ENCODE assay signal across 29 cellular contexts in genomic region chr9:130354378-130354777, GRCh38.
DNase-seq lines count a peak whose midpoint lies in the region; ATAC-seq, FAIRE-seq and TF ChIP-seq lines count a peak whose summit lies in the region.
"Had no signal": no experiment of that assay in that cellular context is flagged by ENCODE, and none has a peak within 500 bp of the region (broad histone marks: within the 10 kb centered on the region; RNA-seq: fewer than 3 reads in every experiment).

No MANE protein-coding gene starts in this region.

- ATAC-seq in T-helper 17 cell (no peak), GM21786 (IDR thresholded peaks at IDR 0.05; ENCODE audit: unreplicated experiment) (no peak)
- no peak for ATAC-seq in stimulated activated memory B cell treated with anti-CD40 and anti-IgM and Interleukin-4, amounts not matched to agents 10 μg/mL and 1 μg/mL and 100 μg/mL, for 72 hours
- ATAC-seq: GM12878 had no signal

- H3K14ac ChIP-seq in neuronal stem cell (ENCODE audit: low read length): peak overlapping the region; percentile 71

- H3K27ac ChIP-seq in esophagus squamous epithelium: peak overlapping the region in 3 of 4 donors; percentile 5 to 34 (median 6)
- no peak overlapping the region for H3K27ac ChIP-seq in neuronal stem cell (replicated peaks; ENCODE audit: low read length)
- H3K27ac ChIP-seq: BLaER1 had no signal

- WGBS in esophagus squamous epithelium, 2 donors: 80 to 100% methylated on average over 1 to 3 of the region's 13 CpGs
- WGBS in neuronal stem cell (ENCODE audit: extremely low coverage in 2 of 2, insufficient read length in 2 of 2, insufficient replicate concordance in 1 of 2), 2 donors: no CpG with 5 or more reads among the region's 13 CpGs

- peak overlapping the region; percentile 65 for H3K23ac ChIP-seq in neuronal stem cell (ENCODE audit: low read depth, low read length, poor library complexity)

- no peak overlapping the region for H3K27ac Mint-ChIP-seq in T-helper 17 cell
- peak overlapping the region; percentile 80 for H3K27ac Mint-ChIP-seq in stimulated activated memory B cell treated with anti-CD40 and anti-IgM and Interleukin-4, amounts not matched to agents 10 μg/mL and 1 μg/mL and 100 μg/mL, for 72 hours
- H3K27ac Mint-ChIP-seq: CD14-positive monocyte; CD4-positive, alpha-beta memory T cell; CD4-positive, CD25-positive, alpha-beta regulatory T cell; CD8-positive, alpha-beta memory T cell had no signal

- H2BK12ac ChIP-seq in neuronal stem cell (ENCODE audit: low read length): no peak overlapping the region

- H3K27me3 Mint-ChIP-seq in T-helper 17 cell: peaks cover 6% of the 10 kb centered on the region
- no peaks in the 10 kb centered on the region for H3K27me3 Mint-ChIP-seq in stimulated activated memory B cell treated with anti-CD40 and anti-IgM and Interleukin-4, amounts not matched to agents 10 μg/mL and 1 μg/mL and 100 μg/mL, for 72 hours
- H3K27me3 Mint-ChIP-seq: CD4-positive, alpha-beta memory T cell; CD4-positive, CD25-positive, alpha-beta regulatory T cell had no signal

- no peak overlapping the region for H2AFZ ChIP-seq in neuronal stem cell (ENCODE audit: low read length)

- H3K18ac ChIP-seq in neuronal stem cell (ENCODE audit: low read length): peak overlapping the region; percentile 19

- peaks cover 8% of the 10 kb centered on the region for H3K9me3 Mint-ChIP-seq in stimulated activated memory B cell treated with anti-CD40 and anti-IgM and Interleukin-4, amounts not matched to agents 10 μg/mL and 1 μg/mL and 100 μg/mL, for 72 hours
- H3K9me3 Mint-ChIP-seq: CD4-positive, alpha-beta memory T cell; CD4-positive, CD25-positive, alpha-beta regulatory T cell had no signal

- no peaks in the 10 kb centered on the region for H3K36me3 Mint-ChIP-seq in T-helper 17 cell (ENCODE audit: low read depth)
- H3K36me3 Mint-ChIP-seq in stimulated activated memory B cell treated with anti-CD40 and anti-IgM and Interleukin-4, amounts not matched to agents 10 μg/mL and 1 μg/mL and 100 μg/mL, for 72 hours: no peaks in the 10 kb centered on the region
- H3K36me3 Mint-ChIP-seq: CD14-positive monocyte; CD4-positive, alpha-beta memory T cell; CD4-positive, CD25-positive, alpha-beta regulatory T cell; CD8-positive, alpha-beta memory T cell had no signal

- no peak overlapping the region for H2BK15ac ChIP-seq in neuronal stem cell (ENCODE audit: low read length)

- H3K4me3 Mint-ChIP-seq in T-helper 17 cell: peak overlapping the region; percentile 45
- H3K4me3 Mint-ChIP-seq in stimulated activated memory B cell treated with anti-CD40 and anti-IgM and Interleukin-4, amounts not matched to agents 10 μg/mL and 1 μg/mL and 100 μg/mL, for 72 hours: no peak overlapping the region
- H3K4me3 Mint-ChIP-seq: CD14-positive monocyte; CD4-positive, alpha-beta memory T cell; CD4-positive, CD25-positive, alpha-beta regulatory T cell; CD8-positive, alpha-beta memory T cell had no signal

- peaks cover 4% of the 10 kb centered on the region for H3K4me1 Mint-ChIP-seq in T-helper 17 cell
- H3K4me1 Mint-ChIP-seq in stimulated activated memory B cell treated with anti-CD40 and anti-IgM and Interleukin-4, amounts not matched to agents 10 μg/mL and 1 μg/mL and 100 μg/mL, for 72 hours: peaks cover 39% of the 10 kb centered on the region
- H3K4me1 Mint-ChIP-seq: CD14-positive monocyte; CD4-positive, alpha-beta memory T cell; CD4-positive, CD25-positive, alpha-beta regulatory T cell; CD8-positive, alpha-beta memory T cell had no signal

- no peak overlapping the region for H4K91ac ChIP-seq in neuronal stem cell (ENCODE audit: low read depth, low read length, poor library complexity)

- H2BK5ac ChIP-seq in neuronal stem cell (ENCODE audit: low read length): no peak overlapping the region

- H4K8ac ChIP-seq in neuronal stem cell (ENCODE audit: low read depth, low read length): no peak overlapping the region

- no peak overlapping the region for H3K4ac ChIP-seq in neuronal stem cell (ENCODE audit: low read length)

- H3K27me3 ChIP-seq in esophagus squamous epithelium (no peaks in the 10 kb centered on the region), neuronal stem cell (ENCODE audit: control insufficient read depth in 3 of 3, insufficient read depth in 3 of 3, low read depth in 1 of 3, low read length in 3 of 3) (no peaks in the 10 kb centered on the region)
- H3K27me3 ChIP-seq: BE2C, BLaER1 had no signal

- H3K4me1 ChIP-seq in esophagus squamous epithelium: peaks cover 3 to 19% (median 7%) of the 10 kb centered on the region in 3 donors
- H3K4me1 ChIP-seq in neuronal stem cell (ENCODE audit: control insufficient read depth in 2 of 2, insufficient read depth in 1 of 2, low read depth in 1 of 2, low read length in 2 of 2): peaks cover 0 to 3% of the 10 kb centered on the region in 2 donors
- H3K4me1 ChIP-seq: BE2C had no signal

- intact Hi-C loops in esophagus squamous epithelium (cut with DNase I): no loop called here

- TF ChIP-seq CTCF in esophagus squamous epithelium (IDR thresholded peaks at IDR 0.05): no peak

- H3K4me3 ChIP-seq in esophagus squamous epithelium (no peak overlapping the region), neuronal stem cell (ENCODE audit: low read length in 2 of 2) (no peak overlapping the region)
- H3K4me3 ChIP-seq: BLaER1, GM12878 had no signal

- H3K9ac ChIP-seq in neuronal stem cell (ENCODE audit: low read depth, low read length, poor library complexity): no peak overlapping the region
- H3K9ac ChIP-seq: BLaER1 had no signal

- no peaks in the 10 kb centered on the region for H3K36me3 ChIP-seq in esophagus squamous epithelium
- no peaks in the 10 kb centered on the region for H3K36me3 ChIP-seq in neuronal stem cell (replicated peaks in 1 of 2; ENCODE audit: control insufficient read depth in 2 of 2, insufficient read depth in 2 of 2, low read length in 2 of 2)
- H3K36me3 ChIP-seq: BE2C, BLaER1 had no signal

- peaks cover 1% of the 10 kb centered on the region for H3K79me1 ChIP-seq in neuronal stem cell (ENCODE audit: low read depth, low read length)

- DNase-seq in T-helper 17 cell (no peak), esophagus squamous epithelium (lab: John Stamatoyannopoulos, UW) (no peak), neuronal stem cell (ENCODE audit: low spot score) (no peak), HTR-8/SVneo (ENCODE audit: insufficient read length, low spot score) (no peak), NCI-H1048 (lab: John Stamatoyannopoulos, UW) (no peak), NCI-H187 treated with DMSO at 0.1 percent for 48 hours (lab: John Stamatoyannopoulos, UW) (no peak)
- DNase-seq: 8988T; ACHN; BE2C; C1 segment of cervical spinal cord; CD4-positive, alpha-beta memory T cell; CD4-positive, CD25-positive, alpha-beta regulatory T cell; CD8-positive, alpha-beta memory T cell; COR-L47; DMS 273 treated with DMSO at 0.1 percent for 48 hours; DMS153; DMS53; DMS79; DND-41; EL; GDM1 had no signal

- H3K4me2 ChIP-seq in neuronal stem cell (ENCODE audit: insufficient read depth, low read length, poor library complexity, severe bottlenecking): no peak overlapping the region
- H3K4me2 ChIP-seq: BLaER1 had no signal

- TF ChIP-seq POLR2A in esophagus squamous epithelium (IDR thresholded peaks at IDR 0.05): no peak

- H3K9me3 ChIP-seq in T-helper 17 cell (ENCODE audit: control insufficient read depth, low read length, poor library complexity, severe bottlenecking) (no peaks in the 10 kb centered on the region), esophagus squamous epithelium (no peaks in the 10 kb centered on the region), neuronal stem cell (replicated peaks in 1 of 2; ENCODE audit: control insufficient read depth in 2 of 2, insufficient read depth in 1 of 2, low read depth in 1 of 2, low read length in 2 of 2) (no peaks in the 10 kb centered on the region)
- H3K9me3 ChIP-seq: BE2C had no signal

- FAIRE-seq in HTR-8/SVneo (lab: Jason Lieb, UNC): no peak
- FAIRE-seq: A204.1, GM12878, GM12892, GM18507 had no signal

- no peak overlapping the region for H2BK120ac ChIP-seq in neuronal stem cell (ENCODE audit: low read depth, low read length)

- peak overlapping the region; percentile 63 for H2AK5ac ChIP-seq in neuronal stem cell (ENCODE audit: low read depth, low read length)
